8 cellular contexts compared by ENCODE assay signal in the genomic region with DNA sequence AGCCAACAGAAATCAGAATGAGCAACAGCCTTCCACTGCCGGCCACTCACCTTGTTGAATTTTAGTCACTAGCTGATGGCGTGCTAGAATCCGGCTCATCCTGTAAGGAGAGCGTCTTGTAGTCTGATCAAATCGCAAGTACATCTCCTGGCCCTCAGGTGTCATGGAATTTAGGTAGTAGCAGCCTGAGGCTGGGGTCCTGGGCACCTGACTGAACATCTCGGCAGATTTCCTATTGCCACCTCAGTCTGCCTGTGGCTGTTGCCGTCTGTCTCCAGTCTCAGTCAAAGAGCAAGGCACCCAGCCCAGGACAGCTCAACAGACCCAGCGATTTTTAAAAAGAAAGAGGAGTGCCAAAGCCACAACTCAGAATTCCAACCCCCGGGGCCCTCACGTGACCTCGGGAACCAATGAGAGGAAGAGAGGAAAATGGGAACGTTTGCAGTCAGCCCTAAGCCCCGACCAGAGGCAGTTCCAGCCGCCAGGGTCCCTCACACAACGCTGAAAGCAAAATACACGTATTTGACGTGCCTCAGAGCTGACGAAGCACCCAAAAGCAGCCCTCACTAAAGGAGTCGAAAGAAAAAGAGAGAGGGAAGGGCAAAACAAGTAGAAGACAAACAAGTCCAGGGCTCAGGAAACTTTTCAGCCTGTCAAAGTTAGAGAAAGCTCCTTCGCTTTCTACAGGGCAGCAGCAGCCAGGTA. TPM values are rescaled to one million over a fixed set of nuclear protein-coding genes. Genes with fewer than 3 reads are reported as not detected.
A peak's percentile ranks its signal among the peaks of the same experiment; 100 is the strongest.
DNase-seq lines count a peak whose midpoint lies in the region; ATAC-seq lines count a peak whose summit lies in the region.

A gene with protein sequence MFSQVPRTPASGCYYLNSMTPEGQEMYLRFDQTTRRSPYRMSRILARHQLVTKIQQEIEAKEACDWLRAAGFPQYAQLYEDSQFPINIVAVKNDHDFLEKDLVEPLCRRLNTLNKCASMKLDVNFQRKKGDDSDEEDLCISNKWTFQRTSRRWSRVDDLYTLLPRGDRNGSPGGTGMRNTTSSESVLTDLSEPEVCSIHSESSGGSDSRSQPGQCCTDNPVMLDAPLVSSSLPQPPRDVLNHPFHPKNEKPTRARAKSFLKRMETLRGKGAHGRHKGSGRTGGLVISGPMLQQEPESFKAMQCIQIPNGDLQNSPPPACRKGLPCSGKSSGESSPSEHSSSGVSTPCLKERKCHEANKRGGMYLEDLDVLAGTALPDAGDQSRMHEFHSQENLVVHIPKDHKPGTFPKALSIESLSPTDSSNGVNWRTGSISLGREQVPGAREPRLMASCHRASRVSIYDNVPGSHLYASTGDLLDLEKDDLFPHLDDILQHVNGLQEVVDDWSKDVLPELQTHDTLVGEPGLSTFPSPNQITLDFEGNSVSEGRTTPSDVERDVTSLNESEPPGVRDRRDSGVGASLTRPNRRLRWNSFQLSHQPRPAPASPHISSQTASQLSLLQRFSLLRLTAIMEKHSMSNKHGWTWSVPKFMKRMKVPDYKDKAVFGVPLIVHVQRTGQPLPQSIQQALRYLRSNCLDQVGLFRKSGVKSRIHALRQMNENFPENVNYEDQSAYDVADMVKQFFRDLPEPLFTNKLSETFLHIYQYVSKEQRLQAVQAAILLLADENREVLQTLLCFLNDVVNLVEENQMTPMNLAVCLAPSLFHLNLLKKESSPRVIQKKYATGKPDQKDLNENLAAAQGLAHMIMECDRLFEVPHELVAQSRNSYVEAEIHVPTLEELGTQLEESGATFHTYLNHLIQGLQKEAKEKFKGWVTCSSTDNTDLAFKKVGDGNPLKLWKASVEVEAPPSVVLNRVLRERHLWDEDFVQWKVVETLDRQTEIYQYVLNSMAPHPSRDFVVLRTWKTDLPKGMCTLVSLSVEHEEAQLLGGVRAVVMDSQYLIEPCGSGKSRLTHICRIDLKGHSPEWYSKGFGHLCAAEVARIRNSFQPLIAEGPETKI (minus strand): TSS at position 336 of the 705 bp plus-strand sequence. CDS start 117 bp downstream, at position 219.

- peaks cover 37% of the 10 kb centered on the region for H3K4me1 ChIP-seq in SJSA1 (replicated peaks)

- peak within 1 kb of the TSS; percentile 96 for H3K27ac ChIP-seq in SJSA1

- H3K9me3 ChIP-seq in SJSA1 (replicated peaks), result no peaks in the 10 kb centered on the region

- H3K36me3 ChIP-seq in SJSA1, result peaks cover 15% of the 10 kb centered on the region

- ATAC-seq in GM19324 (IDR thresholded peaks at IDR 0.05; ENCODE audit: low FRiP score, unreplicated experiment) (peak; percentile 72), HG03457 (IDR thresholded peaks at IDR 0.05; ENCODE audit: unreplicated experiment) (peak; percentile 40), HG03095 (IDR thresholded peaks at IDR 0.05; ENCODE audit: unreplicated experiment) (no peak)

- H3K4me3 ChIP-seq in SJSA1, result peak within 1 kb of the TSS; percentile 52

- H3K27me3 ChIP-seq in SJSA1 (replicated peaks), result no peaks in the 10 kb centered on the region

- DNase-seq in DMS153 (lab: John Stamatoyannopoulos, UW) (peak; percentile 55), SJSA1 (ENCODE audit: low read depth in 1 of 2, low spot score in 2 of 2) (peak; percentile 95 to 96), dermis microvascular lymphatic vessel endothelial cell (ENCODE audit: low read depth in 2 of 2) (peak; percentile 96), kidney tubule cell (ENCODE audit: low spot score) (peak; percentile 98), smooth muscle cell of the brain vasculature (ENCODE audit: low read depth, low spot score) (peak; percentile 94)

RNA-seq across cellular contexts. Expression of the gene that starts here (rescaled TPM):
- 4.9 and 7.8 TPM in 2 replicates for total RNA-seq in SJSA1 (2014; rRNA removed; shearing (Covaris generic))
- 19.3 and 21.9 TPM in 2 replicates for total RNA-seq in dermis microvascular lymphatic vessel endothelial cell
